9 cellular contexts compared by ENCODE assay signal in genomic region chr5:159444441-159445082, GRCh38.
DNase-seq lines count a peak whose midpoint lies in the region; ATAC-seq, FAIRE-seq and TF ChIP-seq lines count a peak whose summit lies in the region.
"Had no signal": no experiment of that assay in that cellular context is flagged by ENCODE, and none has a peak within 500 bp of the region (broad histone marks: within the 10 kb centered on the region; RNA-seq: fewer than 3 reads in every experiment).

No MANE protein-coding gene starts in this region.

- peak in 1 of 2 experiments; percentile 56 for DNase-seq in Caco-2
- DNase-seq in NCI-H2081 (lab: John Stamatoyannopoulos, UW), result peak; percentile 7 to 51
- DNase-seq in K562 (ENCODE audit: extremely low read depth in 1 of 4, low spot score in 3 of 4), result peak in 2 of 4 experiments; percentile 20 to 30
- DNase-seq in HepG2 (ENCODE audit: low spot score), result peak; percentile 48
- DNase-seq in activated naive CD4-positive, alpha-beta T cell treated with anti-CD3 and anti-CD28 coated beads for 36 hours, result no peak
- no peak for DNase-seq in COR-L47 (lab: John Stamatoyannopoulos, UW)
- DNase-seq in psoas muscle, result no peak

- no peak overlapping the region for H3K27ac ChIP-seq in K562 (ENCODE audit: extremely low read depth, low read depth, low read length)
- no peak overlapping the region for H3K27ac ChIP-seq in HepG2 (ENCODE audit: extremely low read length, insufficient read depth, low read length)
- no peak overlapping the region for H3K27ac ChIP-seq in psoas muscle
- H3K27ac ChIP-seq: SJSA1 had no signal

- FAIRE-seq in K562 (lab: Jason Lieb, UNC) (peak; percentile 67), HepG2 (lab: Jason Lieb, UNC) (peak; percentile 36)

- WGBS in K562 (ENCODE audit: insufficient coverage, low coverage, missing lambda C conversion rate), result 0% methylated on average over 6 of the region's 6 CpGs
- 4% methylated on average over 6 of the region's 6 CpGs for WGBS in HepG2 (ENCODE audit: low lambda C conversion rate)
- 55 to 70% (median 65%) methylated on average over 6 of the region's 6 CpGs for WGBS in psoas muscle, 3 donors

- no peaks in the 10 kb centered on the region for H3K9me3 Mint-ChIP-seq in Caco-2 (ENCODE audit: unreplicated experiment)
- no peaks in the 10 kb centered on the region for H3K9me3 Mint-ChIP-seq in activated naive CD4-positive, alpha-beta T cell treated with anti-CD3 and anti-CD28 coated beads for 36 hours

- POLR2A ChIA-PET in Caco-2 (lab: Charles Lee), result no interaction called here
- POLR2A ChIA-PET in K562 (lab: Yijun Ruan, JAX), result no interaction called here
- POLR2A ChIA-PET in HepG2 (lab: Yijun Ruan, JAX), result no interaction called here

- ATAC-seq in GM18907 (IDR thresholded peaks at IDR 0.05; ENCODE audit: unreplicated experiment), result peak; percentile 59
- peak; percentile 74; the same call in 2 of the 3 replicates for ATAC-seq in K562
- peak; percentile 69 for ATAC-seq in HepG2
- ATAC-seq in psoas muscle, result no peak

- no peak overlapping the region for H3K4me3 Mint-ChIP-seq in Caco-2 (ENCODE audit: unreplicated experiment)
- H3K4me3 Mint-ChIP-seq in activated naive CD4-positive, alpha-beta T cell treated with anti-CD3 and anti-CD28 coated beads for 36 hours, result no peak overlapping the region

- no peak overlapping the region for H3K9ac ChIP-seq in K562 (ENCODE audit: insufficient read depth in 1 of 2, low read depth in 2 of 2, low read length in 2 of 2)
- no peak overlapping the region for H3K9ac ChIP-seq in HepG2 (ENCODE audit: insufficient read depth, low read depth, low read length)

- H4K20me1 ChIP-seq in K562 (replicated peaks; ENCODE audit: control insufficient read depth, insufficient read depth, low read length), result no peaks in the 10 kb centered on the region; the same call in 1 of the 2 replicates
- H4K20me1 ChIP-seq in HepG2 (ENCODE audit: insufficient read depth, low read length), result no peaks in the 10 kb centered on the region

- TF ChIP-seq EP300 in K562 (IDR thresholded peaks at IDR 0.05; ENCODE audit: low read length), result no peak
- TF ChIP-seq EP300 in HepG2 (IDR thresholded peaks at IDR 0.05; ENCODE audit: low read depth in 2 of 2, low read length in 2 of 2), result no peak
- no peak for TF ChIP-seq EP300 in HepG2 (CRISPR knock-in tag; IDR thresholded peaks at IDR 0.05; ENCODE audit: borderline replicate concordance)

- H3K9me1 ChIP-seq in K562 (ENCODE audit: control insufficient read depth, insufficient read depth, low read length), result no peaks in the 10 kb centered on the region

- H2AFZ ChIP-seq in K562 (ENCODE audit: low read depth, low read length) (no peak overlapping the region), HepG2 (ENCODE audit: low read length) (no peak overlapping the region)

- TF ChIP-seq RAD21 in K562 (CRISPR knock-in tag; conservative IDR thresholded peaks at IDR 0.05 in 1 of 2, IDR thresholded peaks at IDR 0.05 in 1 of 2), result peak; percentile 85 to 89
- peak; percentile 40; the same call in 1 of the 2 replicates for TF ChIP-seq RAD21 in HepG2 (CRISPR knock-in tag; IDR thresholded peaks at IDR 0.05)

- intact Hi-C loops in Caco-2 (cut with micrococcal nuclease; ENCODE audit: unreplicated experiment) (loop anchor here (1.0 to 10.0 kb wide), 7 partner anchors 70 to 948 kb away; partner anchors contain the start of gene ADRA1B), K562 (cut with micrococcal nuclease) (loop anchor here (1.0 to 10.0 kb wide), 5 partner anchors 238 to 543 kb away; partner anchors contain the start of gene ADRA1B), HepG2 (cut with micrococcal nuclease; ENCODE audit: unreplicated experiment) (loop anchor here (1.0 to 5.0 kb wide), 3 partner anchors 287 to 521 kb away; partner anchors contain the start of gene ADRA1B), psoas muscle (cut with DNase I) (loop anchor here (2.0 to 10.0 kb wide), 4 partner anchors 470 to 543 kb away; partner anchors contain the start of gene ADRA1B (in 2 of the 2))
- intact Hi-C loops in activated naive CD4-positive, alpha-beta T cell treated with anti-CD3 and anti-CD28 coated beads for 36 hours (cut with micrococcal nuclease), result loop anchor here (1.0 to 10.0 kb wide), 7 partner anchors 72 to 900 kb away; partner anchors contain the start of gene IL12B

- H3K27me3 Mint-ChIP-seq in Caco-2 (ENCODE audit: insufficient read depth, unreplicated experiment), result peaks cover 13% of the 10 kb centered on the region
- H3K27me3 Mint-ChIP-seq in activated naive CD4-positive, alpha-beta T cell treated with anti-CD3 and anti-CD28 coated beads for 36 hours (ENCODE audit: low read depth), result peaks cover 6% of the 10 kb centered on the region

- CTCF ChIA-PET in Caco-2 (lab: Charles Lee) (interaction anchor here (0.9 to 4.1 kb wide), 3 partner anchors 9 to 543 kb away, joined by 3 to 24 read pairs (median 3); no protein-coding TSS in a partner anchor), K562 (lab: Yijun Ruan, JAX; ENCODE audit: low intra/inter-chr PET ratio) (no interaction called here), HepG2 (lab: Yijun Ruan, JAX; ENCODE audit: low intra/inter-chr PET ratio, low total read pairs) (interaction anchor here (1.7 kb wide), 1 partner anchor 543 kb away, joined by 15 read pairs; no protein-coding TSS in a partner anchor)
- CTCF ChIA-PET in activated naive CD4-positive, alpha-beta T cell treated with anti-CD3 and anti-CD28 coated beads for 36 hours (lab: Charles Lee), result interaction anchor here (0.9 to 2.0 kb wide), 10 partner anchors 9 to 547 kb away, joined by 3 to 10 read pairs (median 3); partner anchors contain the start of gene ADRA1B

- H3K27me3 ChIP-seq in Caco-2 (replicated peaks; ENCODE audit: control insufficient read depth, insufficient read depth, low read length) (no peaks in the 10 kb centered on the region), K562 (ENCODE audit: control insufficient read depth in 2 of 2, insufficient read depth in 2 of 2, low read length in 2 of 2) (peaks cover 0 to 10% of the 10 kb centered on the region in 2 experiments; a peak in 1 of 5 replicates), HepG2 (ENCODE audit: control insufficient read depth in 1 of 2, insufficient read depth in 2 of 2, low read length in 2 of 2) (peaks cover 0 to 11% of the 10 kb centered on the region in 2 experiments; a peak in 1 of 5 replicates), psoas muscle (ENCODE audit: insufficient read depth in 3 of 3, low read length in 2 of 3) (no peaks in the 10 kb centered on the region)
- H3K27me3 ChIP-seq: SJSA1 had no signal

- H3K79me2 ChIP-seq in K562 (ENCODE audit: control insufficient read depth, insufficient read depth, low read length) (no peaks in the 10 kb centered on the region), HepG2 (ENCODE audit: insufficient read depth, low read length) (no peaks in the 10 kb centered on the region)

- no peak for TF ChIP-seq POLR2A in K562 (conservative IDR thresholded peaks at IDR 0.05)
- TF ChIP-seq POLR2A in HepG2 (IDR thresholded peaks at IDR 0.05; ENCODE audit: insufficient read depth in 1 of 2, low read depth in 2 of 2, low read length in 2 of 2), result no peak

- H3K4me3 ChIP-seq in Caco-2 (ENCODE audit: low read depth, low read length), result no peak overlapping the region
- H3K4me3 ChIP-seq in K562, result no peak overlapping the region
- H3K4me3 ChIP-seq in HepG2 (replicated peaks in 1 of 3; ENCODE audit: insufficient read depth in 1 of 3, low read depth in 2 of 3, low read length in 3 of 3), result no peak overlapping the region
- no peak overlapping the region for H3K4me3 ChIP-seq in psoas muscle
- H3K4me3 ChIP-seq: SJSA1 had no signal

- H3K27ac Mint-ChIP-seq in Caco-2 (ENCODE audit: unreplicated experiment), result no peak overlapping the region
- no peak overlapping the region for H3K27ac Mint-ChIP-seq in activated naive CD4-positive, alpha-beta T cell treated with anti-CD3 and anti-CD28 coated beads for 36 hours

- in situ Hi-C loops in K562 (cut with MboI), result loop anchor here (10.0 kb wide), 1 partner anchor 530 kb away; no protein-coding TSS in a partner anchor
- in situ Hi-C loops in HepG2 (cut with HindIII; ENCODE audit: extremely low pct_ligation_motif_present, low pct_unique_long_range_greater_than_20kb), result loop anchor here (5.0 to 10.0 kb wide), 3 partner anchors 470 to 543 kb away; partner anchors contain the start of gene ADRA1B

- no peaks in the 10 kb centered on the region for H3K36me3 ChIP-seq in Caco-2 (ENCODE audit: control insufficient read depth, insufficient read depth, low read length)
- no peaks in the 10 kb centered on the region for H3K36me3 ChIP-seq in K562 (ENCODE audit: control insufficient read depth, insufficient read depth, low read length)
- H3K36me3 ChIP-seq in HepG2 (replicated peaks in 1 of 2; ENCODE audit: control insufficient read depth in 1 of 2, insufficient read depth in 2 of 2, low read length in 2 of 2), result no peaks in the 10 kb centered on the region
- no peaks in the 10 kb centered on the region for H3K36me3 ChIP-seq in psoas muscle (ENCODE audit: insufficient read depth in 1 of 2, low read depth in 1 of 2)
- H3K36me3 ChIP-seq: SJSA1 had no signal

- no peaks in the 10 kb centered on the region for H3K36me3 Mint-ChIP-seq in Caco-2 (ENCODE audit: insufficient read depth, unreplicated experiment)
- H3K36me3 Mint-ChIP-seq in activated naive CD4-positive, alpha-beta T cell treated with anti-CD3 and anti-CD28 coated beads for 36 hours (ENCODE audit: low read depth), result no peaks in the 10 kb centered on the region

- H3K4me1 ChIP-seq in Caco-2 (no peaks in the 10 kb centered on the region), K562 (replicated peaks in 1 of 2; ENCODE audit: control insufficient read depth in 2 of 2, insufficient read depth in 2 of 2, low read length in 2 of 2) (no peaks in the 10 kb centered on the region), HepG2 (ENCODE audit: insufficient read depth, low read length) (no peaks in the 10 kb centered on the region), psoas muscle (no peaks in the 10 kb centered on the region)

- TF ChIP-seq CTCF in Caco-2 (IDR thresholded peaks at IDR 0.05; ENCODE audit: insufficient read depth in 1 of 2, low read depth in 1 of 2, low read length in 1 of 2, severe bottlenecking in 1 of 2, unreplicated experiment in 1 of 2), result peak; percentile 48 to 56
- peak; percentile 26 to 61 (median 39); a peak in 3 of 6 replicates for TF ChIP-seq CTCF in K562 (IDR thresholded peaks at IDR 0.05 in 2 of 3, conservative IDR thresholded peaks at IDR 0.05 in 1 of 3; ENCODE audit: insufficient read depth in 2 of 3, low read depth in 1 of 3, low read length in 3 of 3)
- TF ChIP-seq CTCF in HepG2 (CRISPR knock-in tag; IDR thresholded peaks at IDR 0.05), result peak; percentile 71
- TF ChIP-seq CTCF in psoas muscle (IDR thresholded peaks at IDR 0.05), result no peak

- no peaks in the 10 kb centered on the region for H3K4me1 Mint-ChIP-seq in Caco-2 (ENCODE audit: low read depth, unreplicated experiment)
- no peaks in the 10 kb centered on the region for H3K4me1 Mint-ChIP-seq in activated naive CD4-positive, alpha-beta T cell treated with anti-CD3 and anti-CD28 coated beads for 36 hours (ENCODE audit: low read depth)

- BruUV-seq in Caco-2 (replicated peaks; lab: Mats Ljungman, UMichigan) (no TSS peak), K562 (replicated peaks; lab: Mats Ljungman, UMichigan) (no TSS peak), HepG2 (replicated peaks; lab: Mats Ljungman, UMichigan) (no TSS peak)

- H3K9me3 ChIP-seq in Caco-2, result no peaks in the 10 kb centered on the region
- no peaks in the 10 kb centered on the region for H3K9me3 ChIP-seq in K562 (replicated peaks; ENCODE audit: control insufficient read depth, insufficient read depth, low read depth, low read length)
- H3K9me3 ChIP-seq in HepG2 (ENCODE audit: low read length), result no peaks in the 10 kb centered on the region
- H3K9me3 ChIP-seq in psoas muscle, result no peaks in the 10 kb centered on the region
- H3K9me3 ChIP-seq: SJSA1 had no signal

- H3K4me2 ChIP-seq in K562 (ENCODE audit: insufficient read depth, low read length), result no peak overlapping the region
- H3K4me2 ChIP-seq in HepG2 (ENCODE audit: low read depth, low read length), result no peak overlapping the region

Comparison
In these comparisons a context has a peak if more than half of its experiments do, and no peak if none do; other contexts are left out.
1. DNase-seq: peak in NCI-H2081 (2 of 2) and HepG2 (single experiment); none in activated naive CD4-positive, alpha-beta T cell treated with anti-CD3 and anti-CD28 coated beads for 36 hours (single experiment), COR-L47 (single experiment) and psoas muscle (0 of 2).
2. ATAC-seq: peak in GM18907 (single experiment), K562 (single experiment) and HepG2 (single experiment); none in psoas muscle (0 of 4).